ENCODE assay signal across 1 cellular context in genomic region chr15:74333662-74334061, GRCh38.
TF ChIP-seq lines count a peak whose summit lies in the region.

No MANE protein-coding gene starts in this region.

TF ChIP-seq in IMR-90, 13 proteins besides CTCF, POLR2A, EP300 and RAD21:
- TF ChIP-seq BHLHE40 (IDR thresholded peaks at IDR 0.05; ENCODE audit: low read depth, low read length) (no peak), RFX5 (IDR thresholded peaks at IDR 0.05; ENCODE audit: low read depth, low read length) (no peak), CEBPB (IDR thresholded peaks at IDR 0.05; ENCODE audit: low read depth, low read length) (no peak), MAFK (IDR thresholded peaks at IDR 0.05; ENCODE audit: low read depth, low read length) (no peak), ELK1 (IDR thresholded peaks at IDR 0.05; ENCODE audit: borderline replicate concordance, low read depth, low read length) (no peak), FOS (IDR thresholded peaks at IDR 0.05; ENCODE audit: low read depth, low read length) (no peak), RCOR1 (IDR thresholded peaks at IDR 0.05; ENCODE audit: insufficient replicate concordance, low read length) (no peak)
- TF ChIP-seq, protein P1, sequence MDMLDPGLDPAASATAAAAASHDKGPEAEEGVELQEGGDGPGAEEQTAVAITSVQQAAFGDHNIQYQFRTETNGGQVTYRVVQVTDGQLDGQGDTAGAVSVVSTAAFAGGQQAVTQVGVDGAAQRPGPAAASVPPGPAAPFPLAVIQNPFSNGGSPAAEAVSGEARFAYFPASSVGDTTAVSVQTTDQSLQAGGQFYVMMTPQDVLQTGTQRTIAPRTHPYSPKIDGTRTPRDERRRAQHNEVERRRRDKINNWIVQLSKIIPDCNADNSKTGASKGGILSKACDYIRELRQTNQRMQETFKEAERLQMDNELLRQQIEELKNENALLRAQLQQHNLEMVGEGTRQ (IDR thresholded peaks at IDR 0.05; ENCODE audit: low read depth, low read length), result no peak
